In the genomic region with DNA sequence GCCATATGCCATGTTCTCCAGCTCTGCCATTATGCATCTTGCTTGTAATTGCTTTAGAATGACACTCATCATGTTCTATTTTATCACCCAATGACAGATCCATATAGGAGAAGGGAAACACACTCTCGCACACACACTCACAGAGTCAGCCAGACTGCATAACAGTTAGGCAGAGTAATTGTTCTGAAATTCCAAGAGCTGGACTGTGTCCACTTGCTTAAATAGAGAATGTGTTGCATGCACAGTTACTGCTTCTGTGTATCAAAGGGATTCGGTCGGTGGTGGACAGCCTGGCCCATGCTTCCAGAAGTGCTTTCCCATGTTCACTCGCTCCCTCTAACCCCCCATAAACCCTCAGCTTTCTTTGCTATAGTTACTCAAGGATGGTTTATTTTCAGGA, we compare ENCODE assay signal across 20 cellular contexts. TPM values are rescaled to one million over a fixed set of nuclear protein-coding genes. Genes with fewer than 3 reads are reported as not detected.
"Had no signal": no experiment of that assay in that cellular context is flagged by ENCODE, and none has a peak within 500 bp of the region (broad histone marks: within the 10 kb centered on the region; RNA-seq: fewer than 3 reads in every experiment).

No MANE protein-coding gene starts in this region.

- H3K9me3 ChIP-seq: pancreas, right lobe of liver, testis, vagina had no signal

- H3K36me3 ChIP-seq: cardiac muscle cell, pancreas, right lobe of liver, vagina had no signal

- H3K4me1 ChIP-seq: pancreas, right lobe of liver, testis, vagina had no signal

- ATAC-seq: pancreas; stimulated activated memory B cell treated with anti-CD40 and anti-IgM and Interleukin-4, amounts not matched to agents 10 μg/mL and 1 μg/mL and 100 μg/mL, for 72 hours had no signal

- DNase-seq: activated CD8-positive, alpha-beta memory T cell treated with anti-CD3 and anti-CD28 coated beads, Interleukin-2, amount 50 U/mL, for 48 hours; activated effector memory CD4-positive, alpha-beta T cell treated with Interleukin-2 at 50 U/mL for 16 hours; activated naive CD4-positive, alpha-beta T cell treated with anti-CD3 and anti-CD28 coated beads for 36 hours; activated naive CD8-positive, alpha-beta T cell treated with anti-CD3 and anti-CD28 coated beads, Interleukin-2, amount 10 ng/mL, durations not matched to agents 7 days and 5 days; activated T-cell treated with anti-CD3 and anti-CD28 coated beads, Interleukin-2, amount 50 U/mL, for 48 hours; amniotic stem cell; foreskin fibroblast; hippocampal formation; pancreas; right lobe of liver; small intestine; T-helper 1 cell; testis; trophoblast cell had no signal

- H3K4me3 ChIP-seq: cardiac muscle cell, pancreas, right lobe of liver, testis, vagina had no signal

- H3K27me3 ChIP-seq: pancreas, right lobe of liver, testis, vagina had no signal

- H3K27ac ChIP-seq: cardiac muscle cell, epithelial cell of prostate, pancreas, right lobe of liver, testis, vagina had no signal

RNA-seq across cellular contexts. Expression of a gene that starts 30.6 kb away (rescaled TPM):
- total RNA-seq: activated CD8-positive, alpha-beta memory T cell treated with anti-CD3 and anti-CD28 coated beads for 36 hours; activated naive CD4-positive, alpha-beta T cell treated with anti-CD3 and anti-CD28 coated beads for 36 hours; activated naive CD8-positive, alpha-beta T cell treated with anti-CD3 and anti-CD28 coated beads, Interleukin-2, amount 10 ng/mL, durations not matched to agents 7 days and 5 days; glomerular endothelial cell had no signal
